21 cellular contexts compared by ENCODE assay signal in the genomic region with DNA sequence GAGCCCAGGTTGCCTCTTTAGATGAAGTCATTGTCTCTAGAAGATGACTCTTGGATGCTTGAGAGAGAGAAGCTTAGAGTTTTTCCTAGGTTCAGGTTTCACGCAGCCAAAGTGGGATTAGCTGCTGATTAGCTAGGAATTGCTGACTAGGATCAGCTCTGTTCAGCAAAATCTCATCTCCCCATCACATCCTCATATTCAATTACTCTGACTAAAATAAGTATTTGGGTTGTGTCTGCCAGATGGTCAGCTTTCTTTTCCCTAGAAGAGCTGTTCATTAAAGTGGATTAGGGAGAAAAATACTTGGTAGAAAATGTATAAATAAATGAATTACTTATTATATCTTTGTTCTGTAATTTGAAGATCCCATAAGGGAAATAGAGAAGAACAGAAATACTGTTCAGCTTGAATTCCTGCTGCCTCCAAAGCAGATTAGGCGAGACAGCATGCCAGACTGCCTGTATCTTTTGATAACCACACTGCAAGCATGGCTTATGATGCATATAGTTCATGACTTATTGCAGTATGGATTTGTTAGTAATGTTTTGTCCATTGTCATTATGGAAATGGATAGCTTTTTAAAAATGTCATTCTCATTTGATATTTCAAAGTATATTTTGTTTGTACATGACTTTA.
"Had no signal": no experiment of that assay in that cellular context is flagged by ENCODE, and none has a peak within 500 bp of the region (broad histone marks: within the 10 kb centered on the region; RNA-seq: fewer than 3 reads in every experiment).

No MANE protein-coding gene starts in this region.

- H3K9me3 ChIP-seq: esophagus squamous epithelium, tibial nerve, uterus had no signal

- H3K27ac ChIP-seq: brain microvascular endothelial cell, esophagus squamous epithelium, skin epidermis, uterus had no signal

- H3K4me1 ChIP-seq: uterus had no signal

- H3K4me3 ChIP-seq: esophagus squamous epithelium, skin epidermis, tibial nerve, uterus had no signal

- H3K36me3 ChIP-seq: brain microvascular endothelial cell, esophagus squamous epithelium, tibial nerve, uterus had no signal

- DNase-seq: activated B cell treated with CpG ODN at 0.5 μM for 24 hours; activated CD4-positive, alpha-beta T cell treated with anti-CD3 and anti-CD28 coated beads, Interleukin-2, amount 10 ng/mL, durations not matched to agents 24 days and 14 days; activated CD8-positive, alpha-beta memory T cell treated with anti-CD3 and anti-CD28 coated beads, Interleukin-2, amount 50 U/mL, for 48 hours; activated gamma-delta T cell; activated T-cell treated with anti-CD3 and anti-CD28 coated beads, Interleukin-2, amount 50 U/mL, for 72 hours; brain microvascular endothelial cell; cortex of kidney; effector CD8-positive, alpha-beta T cell; esophagus squamous epithelium; foreskin fibroblast; glutamatergic neuron; hypothalamus; occipital lobe; right cardiac atrium; stimulated activated CD4-positive, alpha-beta T cell treated with anti-CD3 and anti-CD28 coated beads, Interleukin-15, amount 100 ng/mL, for 24 hours; stimulated activated CD4-positive, alpha-beta T cell treated with anti-CD3 and anti-CD28 coated beads, Interleukin-4, amount 100 ng/mL, for 1 hour; stimulated activated naive B cell treated with anti-CD40 and anti-IgM and Interleukin-4, amounts not matched to agents 10 μg/mL and 1 μg/mL and 100 μg/mL, for 72 hours; substantia nigra; uterus had no signal

- H3K27me3 ChIP-seq: brain microvascular endothelial cell, esophagus squamous epithelium, tibial nerve, uterus had no signal
